In genomic region chr7:151758994-151759540, GRCh38 we compare ENCODE assay signal across 17 cellular contexts.
DNase-seq lines count a peak whose midpoint lies in the region; ATAC-seq and TF ChIP-seq lines count a peak whose summit lies in the region.
"Had no signal": no experiment of that assay in that cellular context is flagged by ENCODE, and none has a peak within 500 bp of the region (broad histone marks: within the 10 kb centered on the region; RNA-seq: fewer than 3 reads in every experiment).

No MANE protein-coding gene starts in this region.

- no peak for TF ChIP-seq POLR2A in IMR-90 (IDR thresholded peaks at IDR 0.05; ENCODE audit: low read depth, low read length)

- H3K4me1 Mint-ChIP-seq in activated naive CD8-positive, alpha-beta T cell (ENCODE audit: low read depth) = peaks cover 33% of the 10 kb centered on the region
- peaks cover 20% of the 10 kb centered on the region for H3K4me1 Mint-ChIP-seq in activated naive CD8-positive, alpha-beta T cell treated with anti-CD3 and anti-CD28 coated beads, Interleukin-2, amount 50 U/mL, for 24 hours
- peaks cover 20 to 27% of the 10 kb centered on the region in 2 donors for H3K4me1 Mint-ChIP-seq in effector memory CD8-positive, alpha-beta T cell (ENCODE audit: low read depth in 2 of 2)
- peaks cover 33% of the 10 kb centered on the region for H3K4me1 Mint-ChIP-seq in type B pancreatic cell (ENCODE audit: unreplicated experiment)
- peaks cover 14% of the 10 kb centered on the region for H3K4me1 Mint-ChIP-seq in activated T-helper 1 cell treated with anti-CD3 and anti-CD28 coated beads, Interleukin-12 subunit alpha, Interleukin-12 subunit beta, Interleukin-2, Interleukin-4 antibody, amounts not matched to agents 30 ng/mL and 10 ng/mL and 1 ng/mL, durations not matched to agents 14 hours and 24 hours and 36 hours (ENCODE audit: low read depth)

- H3K27me3 Mint-ChIP-seq in activated naive CD8-positive, alpha-beta T cell = no peaks in the 10 kb centered on the region
- H3K27me3 Mint-ChIP-seq in activated naive CD8-positive, alpha-beta T cell treated with anti-CD3 and anti-CD28 coated beads, Interleukin-2, amount 50 U/mL, for 24 hours = no peaks in the 10 kb centered on the region
- H3K27me3 Mint-ChIP-seq in effector memory CD8-positive, alpha-beta T cell = no peaks in the 10 kb centered on the region
- peaks cover 17% of the 10 kb centered on the region for H3K27me3 Mint-ChIP-seq in type B pancreatic cell
- H3K27me3 Mint-ChIP-seq in activated T-helper 1 cell treated with anti-CD3 and anti-CD28 coated beads, Interleukin-12 subunit alpha, Interleukin-12 subunit beta, Interleukin-2, Interleukin-4 antibody, amounts not matched to agents 30 ng/mL and 10 ng/mL and 1 ng/mL, durations not matched to agents 14 hours and 24 hours and 36 hours (ENCODE audit: insufficient read depth) = peaks cover 5% of the 10 kb centered on the region
- H3K27me3 Mint-ChIP-seq: memory B cell had no signal

- peaks cover 27% of the 10 kb centered on the region for H3K27me3 ChIP-seq in IMR-90 (ENCODE audit: control insufficient read depth, insufficient read depth, low read length)
- H3K27me3 ChIP-seq: gastrocnemius medialis, hepatocyte, neutrophil, right lobe of liver, upper lobe of left lung had no signal

- no peak overlapping the region for H3K14ac ChIP-seq in IMR-90 (replicated peaks; ENCODE audit: low read depth, low read length)

- TF ChIP-seq CTCF in IMR-90 (conservative IDR thresholded peaks at IDR 0.05; ENCODE audit: low read depth, low read length) (no peak), type B pancreatic cell (conservative IDR thresholded peaks at IDR 0.05) (no peak)

- H3K4me3 ChIP-seq in IMR-90 (ENCODE audit: insufficient read depth, low read depth, low read length) = no peak overlapping the region
- H3K4me3 ChIP-seq: gastrocnemius medialis, hepatocyte, right lobe of liver, upper lobe of left lung had no signal

- H3K79me1 ChIP-seq in IMR-90 (ENCODE audit: low read depth in 1 of 2, low read length in 2 of 2) = peaks cover 0 to 9% of the 10 kb centered on the region in 2 experiments; a peak in 1 of 4 replicates

- CTCF ChIA-PET in IMR-90 (lab: Yijun Ruan, JAX) = interaction anchor here (0.7 to 1.9 kb wide), 9 partner anchors 9 to 391 kb away, joined by 3 to 5 read pairs (median 3); no protein-coding TSS in a partner anchor

- no peak overlapping the region for H3K9ac ChIP-seq in IMR-90 (ENCODE audit: low read depth, low read length)

- H2AFZ ChIP-seq in IMR-90 (replicated peaks; ENCODE audit: low read length, poor library complexity) = no peak overlapping the region
- H2AFZ ChIP-seq: hepatocyte had no signal

- H4K8ac ChIP-seq in IMR-90 (ENCODE audit: low read depth in 2 of 2, low read length in 2 of 2) = no peak overlapping the region

- intact Hi-C loops in IMR-90 (cut with micrococcal nuclease) = loop anchor here (1.0 to 5.0 kb wide), 4 partner anchors 189 to 447 kb away; partner anchors contain the start of gene RHEB
- intact Hi-C loops in activated T-helper 1 cell treated with anti-CD3 and anti-CD28 coated beads, Interleukin-12 subunit alpha, Interleukin-12 subunit beta, Interleukin-2, Interleukin-4 antibody, amounts not matched to agents 30 ng/mL and 10 ng/mL and 1 ng/mL, durations not matched to agents 14 hours and 24 hours and 36 hours (cut with micrococcal nuclease) = loop anchor here (1.0 kb wide), 6 partner anchors 133 to 391 kb away; no protein-coding TSS in a partner anchor

- no peak overlapping the region for H3K4me2 ChIP-seq in IMR-90 (ENCODE audit: low read depth, low read length)
- H3K4me2 ChIP-seq: hepatocyte had no signal

- POLR2A ChIA-PET in IMR-90 (lab: Charles Lee; ENCODE audit: unreplicated experiment) = no interaction called here

- H3K56ac ChIP-seq in IMR-90 (ENCODE audit: extremely low read depth, insufficient read depth, low read length) = no peak overlapping the region

- H2BK5ac ChIP-seq in IMR-90 (ENCODE audit: low read depth, low read length, poor library complexity, severe bottlenecking) = no peak overlapping the region

- no peak overlapping the region for H3K4me3 Mint-ChIP-seq in activated naive CD8-positive, alpha-beta T cell
- no peak overlapping the region for H3K4me3 Mint-ChIP-seq in activated naive CD8-positive, alpha-beta T cell treated with anti-CD3 and anti-CD28 coated beads, Interleukin-2, amount 50 U/mL, for 24 hours
- H3K4me3 Mint-ChIP-seq in effector memory CD8-positive, alpha-beta T cell = no peak overlapping the region
- H3K4me3 Mint-ChIP-seq in type B pancreatic cell = no peak overlapping the region
- H3K4me3 Mint-ChIP-seq in activated T-helper 1 cell treated with anti-CD3 and anti-CD28 coated beads, Interleukin-12 subunit alpha, Interleukin-12 subunit beta, Interleukin-2, Interleukin-4 antibody, amounts not matched to agents 30 ng/mL and 10 ng/mL and 1 ng/mL, durations not matched to agents 14 hours and 24 hours and 36 hours = no peak overlapping the region
- H3K4me3 Mint-ChIP-seq: memory B cell had no signal

- H2BK120ac ChIP-seq in IMR-90 (ENCODE audit: low read depth, low read length) = no peak overlapping the region

- H2AK9ac ChIP-seq in IMR-90 (replicated peaks; ENCODE audit: low read depth, low read length, poor library complexity) = no peak overlapping the region

- H3K4ac ChIP-seq in IMR-90 (ENCODE audit: low read depth, low read length) = peak overlapping the region; percentile 1; the same call in 1 of the 2 replicates

- in situ Hi-C loops in IMR-90 (cut with MboI; ENCODE audit: low sequenced_read_pairs) = loop anchor here (25.0 kb wide), 2 partner anchors 297 to 397 kb away; no protein-coding TSS in a partner anchor

- no peaks in the 10 kb centered on the region; the same call in 1 of the 2 replicates for H4K20me1 ChIP-seq in IMR-90 (ENCODE audit: insufficient read depth, low read length)

- no peak for TF ChIP-seq RAD21 in IMR-90 (IDR thresholded peaks at IDR 0.05; ENCODE audit: low read length)

- no peak for DNase-seq in activated naive CD8-positive, alpha-beta T cell treated with anti-CD3 and anti-CD28 coated beads, Interleukin-2, amount 50 U/mL, for 24 hours
- no peak for DNase-seq in IMR-90
- no peak for DNase-seq in effector memory CD8-positive, alpha-beta T cell
- DNase-seq in type B pancreatic cell (ENCODE audit: extremely low spot score, unreplicated experiment) = no peak
- DNase-seq in activated T-helper 1 cell treated with anti-CD3 and anti-CD28 coated beads, Interleukin-12 subunit alpha, Interleukin-12 subunit beta, Interleukin-2, Interleukin-4 antibody, amounts not matched to agents 30 ng/mL and 10 ng/mL and 1 ng/mL, durations not matched to agents 14 hours and 24 hours and 36 hours (ENCODE audit: low spot score) = no peak

- no peak overlapping the region for H3K27ac ChIP-seq in IMR-90 (ENCODE audit: insufficient read depth, low read length)
- H3K27ac ChIP-seq: gastrocnemius medialis, hepatocyte, neutrophil, upper lobe of left lung, VCaP had no signal

- no TSS peak for BruUV-seq in IMR-90 (replicated peaks; lab: Mats Ljungman, UMichigan)

- no peak overlapping the region for H3K18ac ChIP-seq in IMR-90 (ENCODE audit: low read depth, low read length)

- H3K4me1 ChIP-seq in IMR-90 (ENCODE audit: control insufficient read depth, insufficient read depth, low read length) = peaks cover 31% of the 10 kb centered on the region

- WGBS in IMR-90 (ENCODE audit: extremely low coverage in 2 of 2, insufficient read length in 1 of 2), 2 experiments = 83% methylated on average over 10 of the region's 14 CpGs; no CpG with 5 or more reads in 1 of the 2 experiments

- no peak overlapping the region for H3K23ac ChIP-seq in IMR-90 (ENCODE audit: low read depth, low read length)

- H2AK5ac ChIP-seq in IMR-90 (ENCODE audit: low read depth, low read length) = peak overlapping the region; percentile 62

- dilution Hi-C loops in IMR-90 (cut with HindIII; ENCODE audit: low sequenced_read_pairs, unreplicated experiment) = no loop called here

- H3K36me3 Mint-ChIP-seq in activated naive CD8-positive, alpha-beta T cell = no peaks in the 10 kb centered on the region
- no peaks in the 10 kb centered on the region for H3K36me3 Mint-ChIP-seq in activated naive CD8-positive, alpha-beta T cell treated with anti-CD3 and anti-CD28 coated beads, Interleukin-2, amount 50 U/mL, for 24 hours (ENCODE audit: low read depth)
- H3K36me3 Mint-ChIP-seq in effector memory CD8-positive, alpha-beta T cell (ENCODE audit: insufficient read depth) = peaks cover 3% of the 10 kb centered on the region
- H3K36me3 Mint-ChIP-seq in type B pancreatic cell = no peaks in the 10 kb centered on the region
- H3K36me3 Mint-ChIP-seq in activated T-helper 1 cell treated with anti-CD3 and anti-CD28 coated beads, Interleukin-12 subunit alpha, Interleukin-12 subunit beta, Interleukin-2, Interleukin-4 antibody, amounts not matched to agents 30 ng/mL and 10 ng/mL and 1 ng/mL, durations not matched to agents 14 hours and 24 hours and 36 hours (ENCODE audit: low read depth) = no peaks in the 10 kb centered on the region
- H3K36me3 Mint-ChIP-seq: activated naive CD4-positive, alpha-beta T cell treated with anti-CD3 and anti-CD28 coated beads, Interleukin-2, amount 50 U/mL, for 72 hours had no signal

- no peak overlapping the region for H4K5ac ChIP-seq in IMR-90 (ENCODE audit: low read depth, low read length)

- peak overlapping the region; percentile 50; the same call in 1 of the 3 replicates for H2BK15ac ChIP-seq in IMR-90 (ENCODE audit: low read depth, low read length)

- H2BK20ac ChIP-seq in IMR-90 (ENCODE audit: low read depth, low read length) = no peak overlapping the region; the same call in 1 of the 2 replicates

- H4K91ac ChIP-seq in IMR-90 (ENCODE audit: insufficient read depth, low read depth, low read length) = no peak overlapping the region

- H3K27ac Mint-ChIP-seq in activated naive CD8-positive, alpha-beta T cell = peak overlapping the region; percentile 46
- H3K27ac Mint-ChIP-seq in activated naive CD8-positive, alpha-beta T cell treated with anti-CD3 and anti-CD28 coated beads, Interleukin-2, amount 50 U/mL, for 24 hours = no peak overlapping the region
- H3K27ac Mint-ChIP-seq in effector memory CD8-positive, alpha-beta T cell = peak overlapping the region; percentile 46 to 58
- peak overlapping the region; percentile 65 for H3K27ac Mint-ChIP-seq in type B pancreatic cell
- no peak overlapping the region for H3K27ac Mint-ChIP-seq in activated T-helper 1 cell treated with anti-CD3 and anti-CD28 coated beads, Interleukin-12 subunit alpha, Interleukin-12 subunit beta, Interleukin-2, Interleukin-4 antibody, amounts not matched to agents 30 ng/mL and 10 ng/mL and 1 ng/mL, durations not matched to agents 14 hours and 24 hours and 36 hours
- H3K27ac Mint-ChIP-seq: memory B cell, progenitor cell of endocrine pancreas had no signal

- H3K9me3 Mint-ChIP-seq in activated naive CD8-positive, alpha-beta T cell (ENCODE audit: low read depth) = no peaks in the 10 kb centered on the region
- H3K9me3 Mint-ChIP-seq in activated naive CD8-positive, alpha-beta T cell treated with anti-CD3 and anti-CD28 coated beads, Interleukin-2, amount 50 U/mL, for 24 hours = no peaks in the 10 kb centered on the region
- H3K9me3 Mint-ChIP-seq in effector memory CD8-positive, alpha-beta T cell = no peaks in the 10 kb centered on the region
- no peaks in the 10 kb centered on the region for H3K9me3 Mint-ChIP-seq in type B pancreatic cell
- no peaks in the 10 kb centered on the region for H3K9me3 Mint-ChIP-seq in activated T-helper 1 cell treated with anti-CD3 and anti-CD28 coated beads, Interleukin-12 subunit alpha, Interleukin-12 subunit beta, Interleukin-2, Interleukin-4 antibody, amounts not matched to agents 30 ng/mL and 10 ng/mL and 1 ng/mL, durations not matched to agents 14 hours and 24 hours and 36 hours
- H3K9me3 Mint-ChIP-seq: activated naive CD4-positive, alpha-beta T cell treated with anti-CD3 and anti-CD28 coated beads, Interleukin-2, amount 50 U/mL, for 72 hours; memory B cell had no signal

- H3K9me3 ChIP-seq in IMR-90 (ENCODE audit: control insufficient read depth, insufficient read depth, low read length) = no peaks in the 10 kb centered on the region
- H3K9me3 ChIP-seq: gastrocnemius medialis, neutrophil, right lobe of liver, upper lobe of left lung had no signal

- no peaks in the 10 kb centered on the region for H3K36me3 ChIP-seq in IMR-90 (ENCODE audit: control insufficient read depth, insufficient read depth, low read length)
- H3K36me3 ChIP-seq: gastrocnemius medialis, neutrophil, right lobe of liver, upper lobe of left lung had no signal

- no peak for ATAC-seq in activated naive CD8-positive, alpha-beta T cell treated with anti-CD3 and anti-CD28 coated beads, Interleukin-2, amount 50 U/mL, for 24 hours
- ATAC-seq in IMR-90 (ENCODE audit: low read depth) (no peak), GM19023 (IDR thresholded peaks at IDR 0.05; ENCODE audit: unreplicated experiment) (no peak), GM21390 (IDR thresholded peaks at IDR 0.05; ENCODE audit: unreplicated experiment) (no peak)
- no peak for ATAC-seq in effector memory CD8-positive, alpha-beta T cell (replicated peaks)

- H3K9me1 ChIP-seq in IMR-90 (ENCODE audit: insufficient read depth, low read length) = peaks cover 22% of the 10 kb centered on the region

Comparison
In these comparisons a context has a peak if more than half of its experiments do, and no peak if none do; other contexts are left out.
1. H3K27ac Mint-ChIP-seq: peak in activated naive CD8-positive, alpha-beta T cell (single experiment), effector memory CD8-positive, alpha-beta T cell (2 of 2) and type B pancreatic cell (single experiment); none in activated naive CD8-positive, alpha-beta T cell treated with anti-CD3 and anti-CD28 coated beads, Interleukin-2, amount 50 U/mL, for 24 hours (single experiment) and activated T-helper 1 cell treated with anti-CD3 and anti-CD28 coated beads, Interleukin-12 subunit alpha, Interleukin-12 subunit beta, Interleukin-2, Interleukin-4 antibody, amounts not matched to agents 30 ng/mL and 10 ng/mL and 1 ng/mL, durations not matched to agents 14 hours and 24 hours and 36 hours (single experiment).